11 cellular contexts compared by ENCODE assay signal in genomic region chr1:116288201-116288598, GRCh38.
DNase-seq lines count a peak whose midpoint lies in the region; ATAC-seq and TF ChIP-seq lines count a peak whose summit lies in the region.
"Had no signal": no experiment of that assay in that cellular context is flagged by ENCODE, and none has a peak within 500 bp of the region (broad histone marks: within the 10 kb centered on the region; RNA-seq: fewer than 3 reads in every experiment).

No MANE protein-coding gene starts in this region.

- H3K36me3 ChIP-seq in liver (ENCODE audit: control insufficient read depth in 4 of 4, insufficient read depth in 3 of 4, low read depth in 1 of 4, low read length in 3 of 4), result no peaks in the 10 kb centered on the region
- H3K36me3 ChIP-seq in psoas muscle (ENCODE audit: insufficient read depth in 1 of 2, low read depth in 1 of 2), result no peaks in the 10 kb centered on the region

- ATAC-seq in GM18520 (IDR thresholded peaks at IDR 0.05; ENCODE audit: unreplicated experiment) (peak; percentile 81), GM21515 (IDR thresholded peaks at IDR 0.05; ENCODE audit: unreplicated experiment) (peak; percentile 90), HG03103 (IDR thresholded peaks at IDR 0.05; ENCODE audit: low read depth, unreplicated experiment) (peak; percentile 93), SK-N-SH treated with all-trans-retinoic acid at 6 μM for 48 hours (no peak), foreskin keratinocyte (no peak), psoas muscle (no peak)
- ATAC-seq: naive thymus-derived CD8-positive, alpha-beta T cell had no signal

- peak overlapping the region; percentile 19 to 66 for H3K27ac ChIP-seq in liver (ENCODE audit: low read depth in 1 of 2, low read length in 2 of 2)
- H3K27ac ChIP-seq in foreskin keratinocyte, result no peak overlapping the region
- no peak overlapping the region for H3K27ac ChIP-seq in psoas muscle

- 75% methylated on average over 2 of the region's 2 CpGs for WGBS in liver
- 62 to 90% (median 72%) methylated on average over 2 of the region's 2 CpGs for WGBS in psoas muscle, 3 donors

- H3K9me3 ChIP-seq in liver (ENCODE audit: control insufficient read depth in 4 of 4, low read length in 3 of 4) (no peaks in the 10 kb centered on the region), psoas muscle (no peaks in the 10 kb centered on the region)

- no peak for TF ChIP-seq RAD21 in liver (IDR thresholded peaks at IDR 0.05)

- H3K9ac ChIP-seq in liver (ENCODE audit: low read depth in 1 of 2, low read length in 2 of 2), result no peak overlapping the region

- no peak for DNase-seq in NCI-H146 (lab: John Stamatoyannopoulos, UW)
- no peak for DNase-seq in foreskin keratinocyte
- no peak for DNase-seq in psoas muscle
- DNase-seq: activated T-cell treated with anti-CD3 and anti-CD28 coated beads, Interleukin-2, amount 50 U/mL, for 48 hours; naive thymus-derived CD8-positive, alpha-beta T cell had no signal

- peaks cover 15 to 27% (median 24%) of the 10 kb centered on the region in 4 donors for H3K4me1 ChIP-seq in liver (ENCODE audit: control insufficient read depth in 4 of 4, insufficient read depth in 4 of 4, low read length in 3 of 4)
- peaks cover 24% of the 10 kb centered on the region for H3K4me1 ChIP-seq in foreskin keratinocyte
- H3K4me1 ChIP-seq in psoas muscle, result peaks cover 15% of the 10 kb centered on the region

- no peak overlapping the region for H3K4me3 ChIP-seq in liver (ENCODE audit: low read depth in 1 of 3, low read length in 3 of 3)
- no peak overlapping the region for H3K4me3 ChIP-seq in psoas muscle
- H3K4me3 ChIP-seq: smooth muscle cell had no signal

- intact Hi-C loops in psoas muscle (cut with DNase I), result loop anchor here in 1 of 2 donors (5.0 kb wide), 1 partner anchor 59 kb away; no protein-coding TSS in a partner anchor

- no peaks in the 10 kb centered on the region for H3K27me3 ChIP-seq in liver (ENCODE audit: control insufficient read depth in 4 of 4, insufficient read depth in 4 of 4, low read length in 3 of 4)
- no peaks in the 10 kb centered on the region for H3K27me3 ChIP-seq in foreskin keratinocyte
- no peaks in the 10 kb centered on the region for H3K27me3 ChIP-seq in psoas muscle (ENCODE audit: insufficient read depth in 3 of 3, low read length in 2 of 3)

- no peak for TF ChIP-seq CTCF in liver (IDR thresholded peaks at IDR 0.05; ENCODE audit: low read depth, low read length, missing input control)
- TF ChIP-seq CTCF in foreskin keratinocyte (conservative IDR thresholded peaks at IDR 0.05), result no peak
- TF ChIP-seq CTCF in psoas muscle (IDR thresholded peaks at IDR 0.05), result no peak

TF ChIP-seq in liver, 16 proteins besides CTCF, POLR2A, EP300 and RAD21:
- TF ChIP-seq GABPA (IDR thresholded peaks at IDR 0.05 in 1 of 2, conservative IDR thresholded peaks at IDR 0.05 in 1 of 2), result no peak
- TF ChIP-seq EGR1 (IDR thresholded peaks at IDR 0.05; ENCODE audit: low read depth in 2 of 2), result no peak
- TF ChIP-seq REST (IDR thresholded peaks at IDR 0.05), result no peak
- TF ChIP-seq YY1 (IDR thresholded peaks at IDR 0.05), result no peak

TF ChIP-seq in SK-N-SH treated with all-trans-retinoic acid at 6 μM for 48 hours, 23 proteins besides CTCF, POLR2A, EP300 and RAD21:
- no peak for TF ChIP-seq PPARA (CRISPR knock-in tag; IDR thresholded peaks at IDR 0.05; ENCODE audit: borderline replicate concordance)
- no peak for TF ChIP-seq OSR1 (CRISPR knock-in tag; IDR thresholded peaks at IDR 0.05)
- no peak for TF ChIP-seq POU6F1 (CRISPR knock-in tag; IDR thresholded peaks at IDR 0.05; ENCODE audit: borderline replicate concordance, low read depth)
- TF ChIP-seq ZFP3 (CRISPR knock-in tag; IDR thresholded peaks at IDR 0.05), result no peak
- TF ChIP-seq ESRRG (CRISPR knock-in tag; IDR thresholded peaks at IDR 0.05), result no peak
- no peak for TF ChIP-seq CREB5 (CRISPR knock-in tag; IDR thresholded peaks at IDR 0.05; ENCODE audit: low read depth)

Comparison
In these comparisons a context has a peak if more than half of its experiments do, and no peak if none do; other contexts are left out.
1. ATAC-seq: peak in GM18520 (single experiment), GM21515 (single experiment) and HG03103 (single experiment); none in SK-N-SH treated with all-trans-retinoic acid at 6 μM for 48 hours (single experiment), foreskin keratinocyte (single experiment) and psoas muscle (0 of 4).
2. H3K27ac ChIP-seq: peak in liver (2 of 2); none in foreskin keratinocyte (single experiment) and psoas muscle (single experiment).